In genomic region chr13:75324413-75324940, GRCh38 we compare ENCODE assay signal across 18 cellular contexts.
DNase-seq lines count a peak whose midpoint lies in the region; ATAC-seq and TF ChIP-seq lines count a peak whose summit lies in the region.
"Had no signal": no experiment of that assay in that cellular context is flagged by ENCODE, and none has a peak within 500 bp of the region (broad histone marks: within the 10 kb centered on the region; RNA-seq: fewer than 3 reads in every experiment).

No MANE protein-coding gene starts in this region.

- H3K4me3 Mint-ChIP-seq in CD4-positive, alpha-beta memory T cell = peak overlapping the region; percentile 89 to 98 (median 92)
- peak overlapping the region; percentile 87 to 91 (median 89) for H3K4me3 Mint-ChIP-seq in T-cell
- H3K4me3 Mint-ChIP-seq in central memory CD8-positive, alpha-beta T cell = peak overlapping the region; percentile 89
- H3K4me3 Mint-ChIP-seq: B cell had no signal

- peak overlapping the region; percentile 48 for H3K4me3 ChIP-seq in A673 (ENCODE audit: low read depth, low read length, poor library complexity, severe bottlenecking)
- peak overlapping the region; percentile 3 to 81 for H3K4me3 ChIP-seq in CD4-positive, alpha-beta memory T cell (ENCODE audit: low read length in 2 of 2)
- H3K4me3 ChIP-seq: adrenal gland, lung, MG63, thoracic aorta had no signal

- no peaks in the 10 kb centered on the region for H3K9me3 ChIP-seq in A673 (ENCODE audit: low read depth, low read length, poor library complexity, severe bottlenecking)
- no peaks in the 10 kb centered on the region for H3K9me3 ChIP-seq in CD4-positive, alpha-beta memory T cell (ENCODE audit: control insufficient read depth in 1 of 2, low read length in 2 of 2)
- H3K9me3 ChIP-seq: adrenal gland, heart right ventricle, MG63, thoracic aorta had no signal

- peaks cover 24 to 63% (median 40%) of the 10 kb centered on the region in 4 donors for H3K4me1 Mint-ChIP-seq in CD4-positive, alpha-beta memory T cell
- H3K4me1 Mint-ChIP-seq in T-cell = peaks cover 55 to 69% (median 56%) of the 10 kb centered on the region in 3 donors
- H3K4me1 Mint-ChIP-seq in central memory CD8-positive, alpha-beta T cell = peaks cover 33% of the 10 kb centered on the region

- peak overlapping the region; percentile 81 to 99 (median 98) for H3K27ac Mint-ChIP-seq in CD4-positive, alpha-beta memory T cell
- H3K27ac Mint-ChIP-seq in T-cell = peak overlapping the region; percentile 96 to 99
- peak overlapping the region; percentile 95 for H3K27ac Mint-ChIP-seq in central memory CD8-positive, alpha-beta T cell (ENCODE audit: low read depth)
- H3K27ac Mint-ChIP-seq: B cell had no signal

- peaks cover 4 to 5% of the 10 kb centered on the region in 2 donors for H3K36me3 Mint-ChIP-seq in CD4-positive, alpha-beta memory T cell
- H3K36me3 Mint-ChIP-seq in T-cell = peaks cover 10% of the 10 kb centered on the region
- peaks cover 13% of the 10 kb centered on the region for H3K36me3 Mint-ChIP-seq in central memory CD8-positive, alpha-beta T cell (ENCODE audit: insufficient read depth)

- CTCF ChIA-PET in A673 (lab: Charles Lee) = no interaction called here
- CTCF ChIA-PET in CD4-positive, alpha-beta memory T cell (lab: Charles Lee; ENCODE audit: partially characterized antibody) = interaction anchor here (3.5 kb wide), 1 partner anchor 11 kb away, joined by 37 read pairs; no protein-coding TSS in a partner anchor
- CTCF ChIA-PET in T-cell (lab: Charles Lee) = no interaction called here

- H3K27me3 ChIP-seq in A673 (replicated peaks; ENCODE audit: insufficient read depth, low read depth, low read length, poor library complexity) = no peaks in the 10 kb centered on the region
- H3K27me3 ChIP-seq in CD4-positive, alpha-beta memory T cell (ENCODE audit: insufficient read depth, low read length) = no peaks in the 10 kb centered on the region
- H3K27me3 ChIP-seq: adrenal gland, heart right ventricle, MG63 had no signal

- TF ChIP-seq CTCF in A673 (conservative IDR thresholded peaks at IDR 0.05; ENCODE audit: low read depth, low read length) = no peak

- intact Hi-C loops in A673 (cut with micrococcal nuclease; ENCODE audit: unreplicated experiment) = no loop called here
- intact Hi-C loops in CD4-positive, alpha-beta memory T cell (cut with micrococcal nuclease) = loop anchor here (10.0 kb wide), 3 partner anchors 440 to 1670 kb away; partner anchors contain the start of gene CLN5

- no peaks in the 10 kb centered on the region for H3K27me3 Mint-ChIP-seq in CD4-positive, alpha-beta memory T cell
- no peaks in the 10 kb centered on the region for H3K27me3 Mint-ChIP-seq in T-cell
- no peaks in the 10 kb centered on the region for H3K27me3 Mint-ChIP-seq in central memory CD8-positive, alpha-beta T cell
- H3K27me3 Mint-ChIP-seq: B cell had no signal

- peak overlapping the region; percentile 57 for H3K27ac ChIP-seq in A673 (ENCODE audit: low read depth, low read length, poor library complexity, severe bottlenecking)
- H3K27ac ChIP-seq in CD4-positive, alpha-beta memory T cell (ENCODE audit: low read depth, low read length) = peak overlapping the region; percentile 85
- H3K27ac ChIP-seq: adrenal gland, thoracic aorta had no signal

- POLR2A ChIA-PET in A673 (lab: Charles Lee; ENCODE audit: low non-redundant PET) (no interaction called here), T-cell (lab: Charles Lee) (no interaction called here)
- POLR2A ChIA-PET in CD4-positive, alpha-beta memory T cell (lab: Charles Lee; ENCODE audit: partially characterized antibody) = interaction anchor here (5.8 kb wide), 1 partner anchor 10 kb away, joined by 129 read pairs; no protein-coding TSS in a partner anchor

- H3K36me3 ChIP-seq in A673 (ENCODE audit: insufficient read depth, low read length, poor library complexity, severe bottlenecking) = no peaks in the 10 kb centered on the region
- no peaks in the 10 kb centered on the region for H3K36me3 ChIP-seq in CD4-positive, alpha-beta memory T cell (ENCODE audit: insufficient read depth, low read length)
- H3K36me3 ChIP-seq: MG63, thoracic aorta had no signal

- peaks cover 22% of the 10 kb centered on the region for H3K4me1 ChIP-seq in A673 (ENCODE audit: insufficient read depth, low read length, poor library complexity, severe bottlenecking)
- H3K4me1 ChIP-seq in CD4-positive, alpha-beta memory T cell (ENCODE audit: insufficient read depth, low read length) = peaks cover 45% of the 10 kb centered on the region

- BruUV-seq in A673 (replicated peaks; lab: Mats Ljungman, UMichigan) = no TSS peak

- no peak for DNase-seq in A673 (ENCODE audit: low spot score)
- no peak for DNase-seq in CD4-positive, alpha-beta memory T cell
- DNase-seq in T-cell = no peak
- no peak for DNase-seq in central memory CD8-positive, alpha-beta T cell (ENCODE audit: low spot score in 2 of 2)
- DNase-seq in stimulated activated CD4-positive, alpha-beta T cell treated with anti-CD3 and anti-CD28 coated beads, Interleukin-15, amount 100 ng/mL, for 24 hours = no peak
- DNase-seq in foreskin melanocyte = no peak
- DNase-seq: adrenal gland; DMS153; heart right ventricle; MG63; NCI-H1930; NCI-H446 treated with DMSO at 0.1 percent for 48 hours; SIG-M5; stimulated activated CD4-positive, alpha-beta T cell treated with anti-CD3 and anti-CD28 coated beads, Interleukin-4, amount 100 ng/mL, for 24 hours had no signal

- ATAC-seq in T-cell (replicated peaks in 1 of 4) (no peak), HG02623 (IDR thresholded peaks at IDR 0.05; ENCODE audit: unreplicated experiment) (no peak)
- ATAC-seq in central memory CD8-positive, alpha-beta T cell (replicated peaks; ENCODE audit: extremely low read depth, poor library complexity, severe bottlenecking) = no peak
- ATAC-seq: heart right ventricle had no signal

- H3K9me3 Mint-ChIP-seq in CD4-positive, alpha-beta memory T cell = peaks cover 0 to 2% (median 0%) of the 10 kb centered on the region in 8 donors
- no peaks in the 10 kb centered on the region for H3K9me3 Mint-ChIP-seq in T-cell
- no peaks in the 10 kb centered on the region for H3K9me3 Mint-ChIP-seq in central memory CD8-positive, alpha-beta T cell
